19 cellular contexts compared by ENCODE assay signal in the genomic region with DNA sequence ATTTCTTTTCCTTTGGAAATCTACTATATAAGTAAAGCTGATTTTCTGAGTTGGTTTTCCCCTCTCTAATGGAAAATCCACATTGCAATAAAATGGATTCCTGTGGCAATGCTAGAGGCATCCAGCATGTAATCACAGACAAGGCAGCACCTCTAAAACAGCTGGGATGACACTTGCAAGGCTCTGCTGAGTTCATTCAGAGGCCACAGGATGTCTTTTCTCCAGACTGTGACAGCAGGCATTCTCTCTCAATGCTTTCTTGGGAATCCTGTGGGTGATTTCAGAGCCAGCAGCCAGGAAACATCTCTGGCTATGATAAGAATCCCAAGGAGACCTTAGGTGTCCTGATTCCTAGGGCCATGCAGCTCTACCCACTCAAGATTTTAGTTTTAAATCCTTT.
DNase-seq lines count a peak whose midpoint lies in the region; ATAC-seq and TF ChIP-seq lines count a peak whose summit lies in the region.
"Had no signal": no experiment of that assay in that cellular context is flagged by ENCODE, and none has a peak within 500 bp of the region (broad histone marks: within the 10 kb centered on the region; RNA-seq: fewer than 3 reads in every experiment).

No MANE protein-coding gene starts in this region.

- TF ChIP-seq POLR2A in adrenal gland (IDR thresholded peaks at IDR 0.05): no peak

- no peaks in the 10 kb centered on the region for H3K9me2 ChIP-seq in hepatocyte (replicated peaks; ENCODE audit: insufficient read depth)

- no peak for ATAC-seq in GM21786 (IDR thresholded peaks at IDR 0.05; ENCODE audit: unreplicated experiment)
- ATAC-seq: right lobe of liver had no signal

- no peaks in the 10 kb centered on the region for H3K79me2 ChIP-seq in hepatocyte

- intact Hi-C loops in adrenal gland (cut with DNase I): no loop called here

- H3K4me1 ChIP-seq in adrenal gland (replicated peaks in 1 of 2) (peaks cover 0 to 15% of the 10 kb centered on the region in 2 donors), hepatocyte (ENCODE audit: insufficient read depth) (peaks cover 12% of the 10 kb centered on the region)
- H3K4me1 ChIP-seq: breast epithelium, right lobe of liver, testis had no signal

- H2AFZ ChIP-seq in hepatocyte: no peak overlapping the region

- DNase-seq in GF-D8 (lab: John Stamatoyannopoulos, UW) (peak; percentile 54), adrenal gland (peak in 6 of 7 donors; percentile 10 to 66 (median 31)), hepatocyte (ENCODE audit: low spot score) (peak; percentile 30), pons (ENCODE audit: low spot score) (peak; percentile 30), SHP77 (lab: John Stamatoyannopoulos, UW) (no peak), SHP77 treated with DMSO at 0.1 percent for 48 hours (lab: John Stamatoyannopoulos, UW) (no peak), DMS79 (lab: John Stamatoyannopoulos, UW) (no peak)
- DNase-seq: activated CD4-positive, CD25-positive, alpha-beta regulatory T cell; activated gamma-delta T cell; CD4-positive, CD25-positive, alpha-beta regulatory T cell; H9; NCI-H1092 treated with DMSO at 0.1 percent for 48 hours; NCI-H2171 treated with DMSO at 0.1 percent for 48 hours; right lobe of liver; stimulated activated CD4-positive, alpha-beta T cell treated with anti-CD3 and anti-CD28 coated beads, Interleukin-4, amount 100 ng/mL, for 1 hour; stimulated activated CD8-positive, alpha-beta memory T cell treated with anti-CD3 and anti-CD28 coated beads, Interleukin-4, amount 100 ng/mL, for 48 hours; testis had no signal

- H4K20me1 ChIP-seq in hepatocyte (ENCODE audit: insufficient read depth, poor library complexity, severe bottlenecking): no peaks in the 10 kb centered on the region

- no peaks in the 10 kb centered on the region for H3K36me3 ChIP-seq in adrenal gland (replicated peaks in 1 of 2)
- no peaks in the 10 kb centered on the region for H3K36me3 ChIP-seq in hepatocyte (replicated peaks; ENCODE audit: insufficient read depth, low read depth)
- H3K36me3 ChIP-seq: breast epithelium, right lobe of liver had no signal

- H3K4me3 ChIP-seq in adrenal gland (no peak overlapping the region), hepatocyte (no peak overlapping the region)
- H3K4me3 ChIP-seq: breast epithelium, right lobe of liver, testis had no signal

- TF ChIP-seq CTCF in adrenal gland (IDR thresholded peaks at IDR 0.05) (no peak), hepatocyte (IDR thresholded peaks at IDR 0.05; ENCODE audit: poor library complexity) (no peak)

- H3K4me2 ChIP-seq in hepatocyte: no peak overlapping the region

- H3K27me3 ChIP-seq in adrenal gland (no peaks in the 10 kb centered on the region), hepatocyte (no peaks in the 10 kb centered on the region)
- H3K27me3 ChIP-seq: breast epithelium, right lobe of liver, testis had no signal

- H3K9me3 ChIP-seq in adrenal gland (replicated peaks in 1 of 3) (no peaks in the 10 kb centered on the region), hepatocyte (ENCODE audit: low read depth) (no peaks in the 10 kb centered on the region)
- H3K9me3 ChIP-seq: breast epithelium, right lobe of liver, testis had no signal

- H3K27ac ChIP-seq in adrenal gland (peak overlapping the region in 2 of 5 donors; percentile 28 to 50), hepatocyte (peak overlapping the region; percentile 43)
- H3K27ac ChIP-seq: breast epithelium, right lobe of liver, testis had no signal

Comparison
In these comparisons a context has a peak if more than half of its experiments do, and no peak if none do; other contexts are left out.
1. DNase-seq: peak in GF-D8 (single experiment), adrenal gland (6 of 7), hepatocyte (single experiment) and pons (single experiment); none in SHP77 (0 of 2), SHP77 treated with DMSO at 0.1 percent for 48 hours (single experiment) and DMS79 (single experiment).